In the genomic region with DNA sequence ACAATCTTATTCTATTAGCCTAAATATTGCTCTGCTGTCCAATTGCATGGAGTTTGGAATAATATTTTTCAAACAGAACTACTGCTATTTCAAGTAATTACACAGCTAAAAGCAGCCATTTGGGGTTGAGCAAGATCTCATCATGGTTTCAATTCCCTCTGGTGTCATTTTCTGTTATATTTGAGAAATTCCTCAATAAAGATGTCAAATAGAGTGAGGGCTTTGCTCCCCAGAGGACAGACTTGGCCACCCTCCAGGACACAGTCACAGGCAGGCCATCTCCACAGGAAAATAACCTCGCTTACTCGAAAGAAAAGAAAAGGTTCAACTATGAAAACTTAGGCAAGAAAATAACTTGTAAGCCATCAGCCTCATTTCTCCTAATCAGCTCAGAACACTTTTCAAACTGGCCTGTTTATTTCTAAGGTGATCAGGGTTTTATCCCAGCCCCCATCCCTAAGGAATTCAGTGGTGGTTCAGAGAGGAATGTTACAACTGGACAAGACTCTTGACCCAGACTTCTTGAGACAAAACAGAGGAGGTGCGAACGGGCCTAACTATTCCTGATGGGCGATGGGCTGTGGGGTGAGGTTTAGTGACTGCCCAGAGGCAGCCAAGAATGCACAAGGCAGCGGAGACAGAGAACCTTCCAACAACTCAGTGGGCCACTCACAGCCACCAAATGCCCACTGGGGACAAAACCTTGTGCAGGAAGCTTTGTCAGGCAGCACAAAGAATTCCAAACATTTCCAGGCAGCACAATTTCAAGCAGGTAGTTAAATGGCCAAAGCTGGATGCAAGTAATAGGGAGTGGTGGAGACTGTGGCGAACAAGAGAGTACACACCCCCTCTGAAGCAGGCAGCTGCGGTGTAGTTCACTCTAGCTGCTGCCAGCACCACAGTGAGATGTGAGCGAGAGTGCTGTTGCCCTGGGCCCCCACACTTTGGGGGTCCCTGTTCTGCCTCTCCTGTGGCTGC, we compare ENCODE assay signal across 15 cellular contexts. TPM values are rescaled to one million over a fixed set of nuclear protein-coding genes. Genes with fewer than 3 reads are reported as not detected.
DNase-seq lines count a peak whose midpoint lies in the region; ATAC-seq, FAIRE-seq and TF ChIP-seq lines count a peak whose summit lies in the region.
"Had no signal": no experiment of that assay in that cellular context is flagged by ENCODE, and none has a peak within 500 bp of the region (broad histone marks: within the 10 kb centered on the region; RNA-seq: fewer than 3 reads in every experiment).

No MANE protein-coding gene starts in this region.

- H2BK5ac ChIP-seq in H1 (ENCODE audit: low read depth, low read length) = no peak overlapping the region

- no peak overlapping the region for H3K23ac ChIP-seq in H1 (ENCODE audit: insufficient read length)

- no peak overlapping the region for H3K56ac ChIP-seq in H1 (replicated peaks; ENCODE audit: insufficient read length, low read depth, low read length)

- H2BK15ac ChIP-seq in H1 (ENCODE audit: low read length) = peak overlapping the region; percentile 73

- H2AFZ ChIP-seq in H1 (ENCODE audit: low read length) = no peak overlapping the region

- no peak overlapping the region for H3K14ac ChIP-seq in H1 (ENCODE audit: insufficient read length)

- no peaks in the 10 kb centered on the region for H3K27me3 ChIP-seq in right atrium auricular region
- H3K27me3 ChIP-seq in H1 (replicated peaks in 1 of 4; ENCODE audit: control insufficient read depth in 3 of 4, extremely low read depth in 1 of 4, insufficient read depth in 3 of 4, low read length in 3 of 4) = no peaks in the 10 kb centered on the region; a peak in 1 of 7 replicates
- H3K27me3 ChIP-seq in uterus = no peaks in the 10 kb centered on the region
- peaks cover 0 to 7% (median 0%) of the 10 kb centered on the region in 4 donors for H3K27me3 ChIP-seq in esophagus squamous epithelium

- H3K4me3 Mint-ChIP-seq in mesothelial cell of epicardium = no peak overlapping the region
- no peak overlapping the region for H3K4me3 Mint-ChIP-seq in endothelial cell (ENCODE audit: unreplicated experiment)
- H3K4me3 Mint-ChIP-seq: activated naive CD4-positive, alpha-beta T cell treated with anti-CD3 and anti-CD28 coated beads, Interleukin-2, amount 50 U/mL, for 24 hours; T-helper 2 cell treated with Interferon-gamma antibody and Interleukin-4, amounts not matched to agents 5 μg/mL and 100 μg/mL, for 36 hours had no signal

- no peak for TF ChIP-seq POLR2A in H1 (IDR thresholded peaks at IDR 0.05; ENCODE audit: control extremely low read depth in 1 of 2, low read depth in 2 of 2, low read length in 2 of 2)
- no peak for TF ChIP-seq POLR2A in uterus (IDR thresholded peaks at IDR 0.05)
- no peak for TF ChIP-seq POLR2A in esophagus squamous epithelium (IDR thresholded peaks at IDR 0.05)

- no peaks in the 10 kb centered on the region for H3K9me3 ChIP-seq in right atrium auricular region
- H3K9me3 ChIP-seq in H1 (ENCODE audit: insufficient read depth in 2 of 2, low read depth in 1 of 2, low read length in 1 of 2) = no peaks in the 10 kb centered on the region
- no peaks in the 10 kb centered on the region for H3K9me3 ChIP-seq in uterus
- H3K9me3 ChIP-seq in esophagus squamous epithelium = no peaks in the 10 kb centered on the region
- H3K9me3 ChIP-seq: suprapubic skin had no signal

- H3K4me3 ChIP-seq in right atrium auricular region (no peak overlapping the region), H1 (ENCODE audit: extremely low read depth in 1 of 4, insufficient read depth in 2 of 4, low read depth in 3 of 4, low read length in 4 of 4) (no peak overlapping the region), uterus (no peak overlapping the region), esophagus squamous epithelium (no peak overlapping the region)
- H3K4me3 ChIP-seq: suprapubic skin had no signal

- DNase-seq in Right ventricle myocardium inferior (ENCODE audit: missing footprints) = peak; percentile 73
- no peak for DNase-seq in right atrium auricular region (ENCODE audit: low spot score)
- DNase-seq in H1 (ENCODE audit: low read depth in 1 of 2, low spot score in 2 of 2) = no peak
- no peak for DNase-seq in mesothelial cell of epicardium (ENCODE audit: low spot score in 2 of 2, unreplicated experiment in 2 of 2)
- peak; percentile 85 for DNase-seq in uterus
- DNase-seq in endothelial cell (ENCODE audit: low spot score) = no peak
- DNase-seq in esophagus squamous epithelium (lab: John Stamatoyannopoulos, UW) = no peak
- DNase-seq: ACHN, midbrain, NCI-H1048 had no signal

- no peaks in the 10 kb centered on the region for H4K20me1 ChIP-seq in H1 (replicated peaks in 1 of 2; ENCODE audit: control insufficient read depth in 1 of 2, insufficient read depth in 2 of 2, low read length in 2 of 2)

- no peaks in the 10 kb centered on the region for H3K27me3 Mint-ChIP-seq in mesothelial cell of epicardium (ENCODE audit: low read depth)
- peaks cover 4% of the 10 kb centered on the region for H3K27me3 Mint-ChIP-seq in endothelial cell (ENCODE audit: unreplicated experiment)

- H3K4me1 ChIP-seq in right atrium auricular region (no peaks in the 10 kb centered on the region), H1 (replicated peaks in 1 of 4; ENCODE audit: control insufficient read depth in 3 of 4, insufficient read depth in 4 of 4, low read length in 3 of 4) (peaks cover 0 to 4% (median 0%) of the 10 kb centered on the region in 4 experiments; a peak in 2 of 7 replicates), uterus (no peaks in the 10 kb centered on the region), esophagus squamous epithelium (peaks cover 0 to 19% (median 11%) of the 10 kb centered on the region in 3 donors)

- no peak overlapping the region for H3K9ac ChIP-seq in H1 (replicated peaks in 1 of 4; ENCODE audit: extremely low read depth in 1 of 4, low read depth in 3 of 4, low read length in 3 of 4)

- intact Hi-C loops in Right ventricle myocardium inferior (cut with DNase I) = loop anchor here (2.0 kb wide), 1 partner anchor 15 kb away; no protein-coding TSS in a partner anchor
- intact Hi-C loops in uterus (cut with DNase I; ENCODE audit: low total_unique reads) = no loop called here
- intact Hi-C loops in esophagus squamous epithelium (cut with DNase I) = no loop called here

- no peaks in the 10 kb centered on the region for H3K9me3 Mint-ChIP-seq in mesothelial cell of epicardium
- H3K9me3 Mint-ChIP-seq in endothelial cell (ENCODE audit: unreplicated experiment) = no peaks in the 10 kb centered on the region
- H3K9me3 Mint-ChIP-seq: activated naive CD4-positive, alpha-beta T cell treated with anti-CD3 and anti-CD28 coated beads, Interleukin-2, amount 50 U/mL, for 24 hours; T-helper 2 cell treated with Interferon-gamma antibody and Interleukin-4, amounts not matched to agents 5 μg/mL and 100 μg/mL, for 36 hours had no signal

- no peak for TF ChIP-seq CTCF in right atrium auricular region (IDR thresholded peaks at IDR 0.05)
- TF ChIP-seq CTCF in H1 (IDR thresholded peaks at IDR 0.05; ENCODE audit: control extremely low read depth in 1 of 3, insufficient read depth in 1 of 3, low read depth in 1 of 3, low read length in 3 of 3) = no peak
- TF ChIP-seq CTCF in mesothelial cell of epicardium (IDR thresholded peaks at IDR 0.05; ENCODE audit: unreplicated experiment) = no peak
- TF ChIP-seq CTCF in uterus (IDR thresholded peaks at IDR 0.05) = no peak
- no peak for TF ChIP-seq CTCF in endothelial cell (IDR thresholded peaks at IDR 0.05; ENCODE audit: unreplicated experiment)
- TF ChIP-seq CTCF in esophagus squamous epithelium (IDR thresholded peaks at IDR 0.05) = no peak

- no peak overlapping the region for H3K18ac ChIP-seq in H1 (ENCODE audit: extremely low read depth, low read length)

- H3K36me3 Mint-ChIP-seq in mesothelial cell of epicardium (no peaks in the 10 kb centered on the region), endothelial cell (ENCODE audit: low read depth, unreplicated experiment) (peaks cover 6% of the 10 kb centered on the region)
- H3K36me3 Mint-ChIP-seq: activated naive CD4-positive, alpha-beta T cell treated with anti-CD3 and anti-CD28 coated beads, Interleukin-2, amount 50 U/mL, for 24 hours had no signal

- H2BK120ac ChIP-seq in H1 (replicated peaks; ENCODE audit: low read depth, low read length) = no peak overlapping the region

- FAIRE-seq in H1 (lab: Jason Lieb, UNC) = no peak

- TF ChIP-seq EP300 in H1 (IDR thresholded peaks at IDR 0.05; ENCODE audit: borderline replicate concordance in 1 of 2, low read depth in 2 of 2, low read length in 2 of 2) = no peak

- no peak for TF ChIP-seq RAD21 in H1 (IDR thresholded peaks at IDR 0.05 in 1 of 2, conservative IDR thresholded peaks at IDR 0.05 in 1 of 2; ENCODE audit: low read depth in 2 of 2, low read length in 2 of 2)

- 86% methylated on average over 9 of the region's 9 CpGs; no CpG with 5 or more reads in 1 of the 2 experiments for WGBS in H1 (ENCODE audit: extremely low coverage in 1 of 2, insufficient coverage in 1 of 2, insufficient read length in 1 of 2, insufficient replicate concordance in 2 of 2, low coverage in 1 of 2, low lambda C conversion rate in 2 of 2, missing lambda C conversion rate in 1 of 2), 2 experiments
- WGBS in esophagus squamous epithelium, 2 donors = 67 to 72% methylated on average over 7 to 9 of the region's 9 CpGs

- H3K4me2 ChIP-seq in H1 (ENCODE audit: insufficient read depth in 1 of 2, low read depth in 2 of 2, low read length in 2 of 2) = no peak overlapping the region

- no peak overlapping the region for H3K27ac ChIP-seq in right atrium auricular region
- H3K27ac ChIP-seq in H1 (ENCODE audit: low read depth, low read length) = no peak overlapping the region
- H3K27ac ChIP-seq in uterus = peak overlapping the region in 1 of 2 donors; percentile 44
- peak overlapping the region in 2 of 4 donors; percentile 36 to 58 for H3K27ac ChIP-seq in esophagus squamous epithelium
- H3K27ac ChIP-seq: suprapubic skin had no signal

- CTCF ChIA-PET in H1 (lab: Charles Lee; ENCODE audit: partially characterized antibody) = interaction anchor here (0.8 to 3.9 kb wide), 6 partner anchors 10 to 85 kb away, joined by 3 to 14 read pairs (median 5); no protein-coding TSS in a partner anchor

- no peaks in the 10 kb centered on the region for H3K79me1 ChIP-seq in H1 (ENCODE audit: low read depth, low read length)

- H4K91ac ChIP-seq in H1 (replicated peaks; ENCODE audit: insufficient read length, low read length) = no peak overlapping the region

- no peak overlapping the region for H3K4ac ChIP-seq in H1 (replicated peaks; ENCODE audit: insufficient read length, low read depth, low read length)

- peaks cover 34% of the 10 kb centered on the region for H3K4me1 Mint-ChIP-seq in mesothelial cell of epicardium
- H3K4me1 Mint-ChIP-seq in endothelial cell (ENCODE audit: unreplicated experiment) = no peaks in the 10 kb centered on the region
- H3K4me1 Mint-ChIP-seq: activated naive CD4-positive, alpha-beta T cell treated with anti-CD3 and anti-CD28 coated beads, Interleukin-2, amount 50 U/mL, for 24 hours had no signal

- H3K36me3 ChIP-seq in right atrium auricular region (no peaks in the 10 kb centered on the region), H1 (ENCODE audit: control insufficient read depth in 2 of 4, insufficient read depth in 4 of 4, low read length in 3 of 4) (no peaks in the 10 kb centered on the region), uterus (no peaks in the 10 kb centered on the region), esophagus squamous epithelium (no peaks in the 10 kb centered on the region)
- H3K36me3 ChIP-seq: suprapubic skin had no signal

- H3K27ac Mint-ChIP-seq in mesothelial cell of epicardium (peak overlapping the region; percentile 75), endothelial cell (ENCODE audit: unreplicated experiment) (no peak overlapping the region)
- H3K27ac Mint-ChIP-seq: activated naive CD4-positive, alpha-beta T cell treated with anti-CD3 and anti-CD28 coated beads, Interleukin-2, amount 50 U/mL, for 24 hours; T-helper 2 cell treated with Interferon-gamma antibody and Interleukin-4, amounts not matched to agents 5 μg/mL and 100 μg/mL, for 36 hours had no signal

- H4K8ac ChIP-seq in H1 (ENCODE audit: extremely low read depth, insufficient read depth, low read length) = peak overlapping the region; percentile 25; the same call in 1 of the 2 replicates

- no peak overlapping the region for H2BK12ac ChIP-seq in H1 (ENCODE audit: low read depth, low read length)

- H2BK20ac ChIP-seq in H1 (ENCODE audit: low read length) = no peak overlapping the region

- no peak overlapping the region for H2AK5ac ChIP-seq in H1 (ENCODE audit: low read depth, low read length)

- H3K23me2 ChIP-seq in H1 (ENCODE audit: low read depth, low read length) = no peaks in the 10 kb centered on the region

- no peaks in the 10 kb centered on the region for H3K79me2 ChIP-seq in H1 (ENCODE audit: control insufficient read depth in 1 of 2, insufficient read depth in 2 of 2, low read length in 2 of 2)

- POLR2A ChIA-PET in H1 (lab: Charles Lee; ENCODE audit: partially characterized antibody) = no interaction called here

- H4K5ac ChIP-seq in H1 (ENCODE audit: insufficient read length, low read depth, low read length) = no peak overlapping the region

- peak; percentile 13 for ATAC-seq in Right ventricle myocardium inferior
- ATAC-seq in HG03521 (IDR thresholded peaks at IDR 0.05; ENCODE audit: unreplicated experiment) = no peak

RNA-seq across cellular contexts. Expression of gene SCUBE1, which starts 29.4 kb away (rescaled TPM):
- total RNA-seq in Right ventricle myocardium inferior = 0.89 TPM
- under 1 TPM; 0.04 to 0.16 TPM for total RNA-seq in right atrium auricular region
- total RNA-seq in H1 (2021; fragmentation: NEBNext Ultra II Directional; extraction: Animal tissue kit (Norgen Biotek cat#: 25700)) = 4.9 and 5.5 TPM in 2 replicates
- 2.3 and 5.4 TPM in 2 replicates for polyA plus RNA-seq in H1 (2011; rRNA removed)
- 3.1 TPM for polyA plus RNA-seq in H1 (2011; cell fraction: cytosol; rRNA removed)
- 14.2 TPM for polyA plus RNA-seq in H1 (2011; cell fraction: nucleus; rRNA removed)
- polyA plus RNA-seq in H1 (2012, experiment 1 of 2) = 1.1 to 3.9 TPM (median 2.9 TPM) in 4 replicates
- 1.3 TPM for polyA plus RNA-seq in H1 (2012, experiment 2 of 2)
- 11.7 TPM for polyA plus RNA-seq in H1 (2013, experiment 1 of 2)
- 11.5 TPM for polyA plus RNA-seq in H1 (2013, experiment 2 of 2)
- 7.9 and 16.9 TPM in 2 replicates for polyA minus RNA-seq in H1 (2011; rRNA and poly(A)+ RNA removed)
- polyA minus RNA-seq in H1 (2011; cell fraction: cytosol; rRNA and poly(A)+ RNA removed) = 2.4 TPM
- polyA minus RNA-seq in H1 (2011; cell fraction: nucleus; rRNA and poly(A)+ RNA removed) = 12.5 TPM
- total RNA-seq in mesothelial cell of epicardium = 16.2 to 19.4 TPM (median 19.3 TPM) in 3 replicates
- 1 to 10 TPM in 1 of 4 donors, under 1 TPM in 2, not detected in 1; 0.14 to 1.7 (median 0.26) TPM for total RNA-seq in uterus
- 54.7 TPM for total RNA-seq in endothelial cell (ENCODE audit: unreplicated experiment)
- 1 to 10 TPM in 3 of 4 donors, under 1 TPM in 1; 0.38 to 4.0 (median 2.1) TPM for total RNA-seq in esophagus squamous epithelium
- total RNA-seq: OCI-LY7 had no signal

Comparison
In these comparisons a context has a peak if more than half of its experiments do, and no peak if none do; other contexts are left out.
1. DNase-seq: peak in Right ventricle myocardium inferior (single experiment) and uterus (2 of 2); none in right atrium auricular region (single experiment), H1 (0 of 2), mesothelial cell of epicardium (0 of 2), endothelial cell (single experiment) and esophagus squamous epithelium (single experiment).